8 cellular contexts compared by ENCODE assay signal in genomic region chr1:248862695-248863010, GRCh38. TPM values are rescaled to one million over a fixed set of nuclear protein-coding genes. Genes with fewer than 3 reads are reported as not detected.
A peak's percentile ranks its signal among the peaks of the same experiment; 100 is the strongest.
DNase-seq lines count a peak whose midpoint lies in the region; ATAC-seq and TF ChIP-seq lines count a peak whose summit lies in the region.

No MANE protein-coding gene starts in this region.

- TF ChIP-seq CTCF in epithelial cell of proximal tubule (conservative IDR thresholded peaks at IDR 0.05; ENCODE audit: low read depth, low read length) (no peak), gastrocnemius medialis (IDR thresholded peaks at IDR 0.05 in 4 of 5, conservative IDR thresholded peaks at IDR 0.05 in 1 of 5) (no peak), GM20000 (IDR thresholded peaks at IDR 0.05; ENCODE audit: extremely low read depth, missing control alignments) (no peak)

- no peaks in the 10 kb centered on the region for H3K27me3 ChIP-seq in gastrocnemius medialis

- H3K27ac ChIP-seq in gastrocnemius medialis, result peak overlapping the region; percentile 39 to 69 (median 53)

- H3K36me3 ChIP-seq in gastrocnemius medialis, result no peaks in the 10 kb centered on the region

- H3K4me1 ChIP-seq in gastrocnemius medialis, result peaks cover 17 to 36% of the 10 kb centered on the region in 2 donors

- DNase-seq in ELR (ENCODE audit: low read depth) (peak; percentile 33), NOMO-1 treated with dmso at 0.1 percent for 144 hours (lab: John Stamatoyannopoulos, UW; ENCODE audit: unreplicated experiment) (peak; percentile 28), epithelial cell of proximal tubule (ENCODE audit: low read depth) (no peak), gastrocnemius medialis (no peak), NCI-H774 (lab: John Stamatoyannopoulos, UW) (no peak), GM20000 (ENCODE audit: low spot score) (no peak)
- no peak for DNase-seq in stimulated activated CD4-positive, alpha-beta T cell treated with anti-CD3 and anti-CD28 coated beads, Interleukin-4, amount 100 ng/mL, for 24 hours

- H3K4me3 ChIP-seq in epithelial cell of proximal tubule (ENCODE audit: low read depth, low read length), result peak overlapping the region; percentile 65
- peak overlapping the region; percentile 57 to 77 (median 63) for H3K4me3 ChIP-seq in gastrocnemius medialis

- no peaks in the 10 kb centered on the region for H3K9me3 ChIP-seq in gastrocnemius medialis

- peak; percentile 13 for ATAC-seq in GM21786 (IDR thresholded peaks at IDR 0.05; ENCODE audit: unreplicated experiment)
- ATAC-seq in gastrocnemius medialis, result no peak

- in situ Hi-C loops in gastrocnemius medialis (cut with MboI; ENCODE audit: low sequenced_read_pairs in 4 of 4), result no loop called here

- TF ChIP-seq POLR2A in gastrocnemius medialis (IDR thresholded peaks at IDR 0.05), result no peak

- intact Hi-C loops in gastrocnemius medialis (cut with DNase I; ENCODE audit: low total_unique reads), result no loop called here

RNA-seq across cellular contexts. Expression of gene ZNF692, which starts 3.8 kb away (rescaled TPM):
- total RNA-seq in epithelial cell of proximal tubule, result 24.0 and 35.7 TPM in 2 replicates
- 10 to 100 TPM in 3 of 4 donors, 1 to 10 TPM in 1; 8.0 to 38.0 (median 13.9) TPM for total RNA-seq in gastrocnemius medialis

RNA-seq across cellular contexts. Expression of gene ZNF672, which starts 24.6 kb away (rescaled TPM):
- total RNA-seq in epithelial cell of proximal tubule (26.1 and 32.6 TPM in 2 replicates), gastrocnemius medialis (10 to 100 TPM; 41.9 to 81.0 (median 59.0) TPM)

RNA-seq across cellular contexts. Expression of gene SH3BP5L, which starts 36.9 kb away (rescaled TPM):
- 23.5 and 25.6 TPM in 2 replicates for total RNA-seq in epithelial cell of proximal tubule
- total RNA-seq in gastrocnemius medialis, result 10 to 100 TPM; 15.7 to 26.4 (median 22.8) TPM

RNA-seq across cellular contexts. Expression of gene PGBD2, which starts 43.4 kb away (rescaled TPM):
- total RNA-seq in epithelial cell of proximal tubule, result 2.3 and 2.7 TPM in 2 replicates
- 1 to 10 TPM in 3 of 4 donors, under 1 TPM in 1; 0.22 to 2.8 (median 2.0) TPM for total RNA-seq in gastrocnemius medialis

Comparison
In these comparisons a context has a peak if more than half of its experiments do, and no peak if none do; other contexts are left out.
1. DNase-seq: peak in ELR (single experiment) and NOMO-1 treated with dmso at 0.1 percent for 144 hours (single experiment); none in epithelial cell of proximal tubule (single experiment), gastrocnemius medialis (0 of 2), NCI-H774 (single experiment), GM20000 (single experiment) and stimulated activated CD4-positive, alpha-beta T cell treated with anti-CD3 and anti-CD28 coated beads, Interleukin-4, amount 100 ng/mL, for 24 hours (single experiment).